In genomic region chr1:29156543-29157268, GRCh38 we compare ENCODE assay signal across 15 cellular contexts. TPM values are rescaled to one million over a fixed set of nuclear protein-coding genes. Genes with fewer than 3 reads are reported as not detected.
DNase-seq lines count a peak whose midpoint lies in the region; ATAC-seq, FAIRE-seq and TF ChIP-seq lines count a peak whose summit lies in the region.
"Had no signal": no experiment of that assay in that cellular context is flagged by ENCODE, and none has a peak within 500 bp of the region (broad histone marks: within the 10 kb centered on the region; RNA-seq: fewer than 3 reads in every experiment).

No MANE protein-coding gene starts in this region.

- H3K36me3 Mint-ChIP-seq in brain = peaks cover 87% of the 10 kb centered on the region

- no peak overlapping the region for H3K18ac ChIP-seq in IMR-90 (ENCODE audit: low read depth, low read length)

- peak overlapping the region; percentile 38 for H3K23ac ChIP-seq in IMR-90 (ENCODE audit: low read depth, low read length)

- no peaks in the 10 kb centered on the region for H3K27me3 ChIP-seq in IMR-90 (ENCODE audit: control insufficient read depth, insufficient read depth, low read length)
- H3K27me3 ChIP-seq: SJSA1 had no signal

- peaks cover 64% of the 10 kb centered on the region for H3K36me3 ChIP-seq in IMR-90 (ENCODE audit: control insufficient read depth, insufficient read depth, low read length)

- BruUV-seq in IMR-90 (replicated peaks; lab: Mats Ljungman, UMichigan) = no TSS peak

- H3K9me3 ChIP-seq in IMR-90 (ENCODE audit: control insufficient read depth, insufficient read depth, low read length) = no peaks in the 10 kb centered on the region
- H3K9me3 ChIP-seq: SJSA1 had no signal

- H3K9ac ChIP-seq in IMR-90 (ENCODE audit: low read depth, low read length) = no peak overlapping the region
- H3K9ac ChIP-seq: KMS-11 had no signal

- H3K4ac ChIP-seq in IMR-90 (ENCODE audit: low read depth, low read length) = no peak overlapping the region

- TF ChIP-seq CTCF in IMR-90 (conservative IDR thresholded peaks at IDR 0.05; ENCODE audit: low read depth, low read length) (no peak), brain (conservative IDR thresholded peaks at IDR 0.05) (no peak), retinal pigment epithelial cell (conservative IDR thresholded peaks at IDR 0.05; ENCODE audit: low read depth, low read length) (no peak)

- peaks cover 13% of the 10 kb centered on the region for H3K9me1 ChIP-seq in IMR-90 (ENCODE audit: insufficient read depth, low read length)

- H3K4me1 Mint-ChIP-seq in brain = peaks cover 15% of the 10 kb centered on the region

- H3K56ac ChIP-seq in IMR-90 (ENCODE audit: extremely low read depth, insufficient read depth, low read length) = no peak overlapping the region

- in situ Hi-C loops in IMR-90 (cut with MboI; ENCODE audit: low sequenced_read_pairs) = no loop called here

- H2AFZ ChIP-seq in IMR-90 (replicated peaks; ENCODE audit: low read length, poor library complexity) = no peak overlapping the region

- H3K4me2 ChIP-seq in IMR-90 (ENCODE audit: low read depth, low read length) = no peak overlapping the region
- H3K4me2 ChIP-seq: KMS-11 had no signal

- H3K9me3 Mint-ChIP-seq in brain = no peaks in the 10 kb centered on the region
- H3K9me3 Mint-ChIP-seq: activated CD4-positive, alpha-beta memory T cell treated with anti-CD3 and anti-CD28 coated beads, Interleukin-2, amount 10 ng/mL, durations not matched to agents 7 days and 5 days; activated naive CD8-positive, alpha-beta T cell treated with anti-CD3 and anti-CD28 coated beads, Interleukin-2, amount 10 ng/mL, durations not matched to agents 7 days and 5 days had no signal

- no peaks in the 10 kb centered on the region for H3K27me3 Mint-ChIP-seq in brain
- H3K27me3 Mint-ChIP-seq: activated CD4-positive, alpha-beta memory T cell treated with anti-CD3 and anti-CD28 coated beads, Interleukin-2, amount 10 ng/mL, durations not matched to agents 7 days and 5 days; activated naive CD8-positive, alpha-beta T cell treated with anti-CD3 and anti-CD28 coated beads, Interleukin-2, amount 10 ng/mL, durations not matched to agents 7 days and 5 days had no signal

- peak overlapping the region; percentile 3; the same call in 1 of the 2 replicates for H3K27ac ChIP-seq in IMR-90 (ENCODE audit: insufficient read depth, low read length)
- no peak overlapping the region for H3K27ac ChIP-seq in substantia nigra (ENCODE audit: low read depth, low read length, poor library complexity, severe bottlenecking)
- H3K27ac ChIP-seq: KMS-11, SJSA1, skin epidermis had no signal

- peak; percentile 49 for DNase-seq in IMR-90
- peak; percentile 92 for DNase-seq in retinal pigment epithelial cell (ENCODE audit: low read depth)
- DNase-seq in mucosa of gallbladder (ENCODE audit: low spot score) = no peak
- no peak for DNase-seq in NCI-H1694 (lab: John Stamatoyannopoulos, UW)
- no peak for DNase-seq in substantia nigra (lab: John Stamatoyannopoulos, UW)
- DNase-seq in HTR-8/SVneo (ENCODE audit: insufficient read length, low spot score) = no peak
- DNase-seq: activated CD4-positive, alpha-beta memory T cell treated with anti-CD3 and anti-CD28 coated beads, Interleukin-2, amount 10 ng/mL, durations not matched to agents 7 days and 5 days; activated naive CD8-positive, alpha-beta T cell treated with anti-CD3 and anti-CD28 coated beads, Interleukin-2, amount 10 ng/mL, durations not matched to agents 7 days and 5 days; NCI-H345 had no signal

- peaks cover 32% of the 10 kb centered on the region for H4K20me1 ChIP-seq in IMR-90 (ENCODE audit: insufficient read depth, low read length)

- H3K4me3 ChIP-seq in IMR-90 (ENCODE audit: insufficient read depth, low read depth, low read length) (no peak overlapping the region), retinal pigment epithelial cell (ENCODE audit: low read length) (no peak overlapping the region)
- H3K4me3 ChIP-seq: SJSA1, skin epidermis had no signal

- no peak overlapping the region for H4K5ac ChIP-seq in IMR-90 (ENCODE audit: low read depth, low read length)

- peaks cover 34 to 64% of the 10 kb centered on the region in 2 experiments for H3K79me1 ChIP-seq in IMR-90 (ENCODE audit: low read depth in 1 of 2, low read length in 2 of 2)

- peak overlapping the region in 2 of 5 experiments; percentile 2 to 62 for H3K4me3 Mint-ChIP-seq in brain
- H3K4me3 Mint-ChIP-seq: activated CD4-positive, alpha-beta memory T cell treated with anti-CD3 and anti-CD28 coated beads, Interleukin-2, amount 10 ng/mL, durations not matched to agents 7 days and 5 days; activated naive CD8-positive, alpha-beta T cell treated with anti-CD3 and anti-CD28 coated beads, Interleukin-2, amount 10 ng/mL, durations not matched to agents 7 days and 5 days had no signal

- 0 out of 2 replicates have a peak overlapping the region, but pooled peaks have one; percentile 36 for H3K14ac ChIP-seq in IMR-90 (replicated peaks; ENCODE audit: low read depth, low read length)

- peak; percentile 42 for ATAC-seq in IMR-90 (ENCODE audit: low read depth)
- ATAC-seq: esophagus mucosa had no signal

- H2BK15ac ChIP-seq in IMR-90 (ENCODE audit: low read depth, low read length) = no peak overlapping the region

- H2BK120ac ChIP-seq in IMR-90 (ENCODE audit: low read depth, low read length) = no peak overlapping the region

- no peak overlapping the region for H2AK5ac ChIP-seq in IMR-90 (ENCODE audit: low read depth, low read length)

- no peak overlapping the region for H4K91ac ChIP-seq in IMR-90 (ENCODE audit: insufficient read depth, low read depth, low read length)

- intact Hi-C loops in IMR-90 (cut with micrococcal nuclease) = no loop called here

- no peaks in the 10 kb centered on the region for H3K4me1 ChIP-seq in IMR-90 (ENCODE audit: control insufficient read depth, insufficient read depth, low read length)
- H3K4me1 ChIP-seq: SJSA1 had no signal

- no peak overlapping the region for H2AK9ac ChIP-seq in IMR-90 (replicated peaks; ENCODE audit: low read depth, low read length, poor library complexity)

- peak overlapping the region; percentile 9 to 89 (median 62) for H3K27ac Mint-ChIP-seq in brain
- H3K27ac Mint-ChIP-seq: activated CD4-positive, alpha-beta memory T cell treated with anti-CD3 and anti-CD28 coated beads, Interleukin-2, amount 10 ng/mL, durations not matched to agents 7 days and 5 days; activated naive CD8-positive, alpha-beta T cell treated with anti-CD3 and anti-CD28 coated beads, Interleukin-2, amount 10 ng/mL, durations not matched to agents 7 days and 5 days had no signal

- WGBS in IMR-90 (ENCODE audit: extremely low coverage in 2 of 2, insufficient read length in 1 of 2), 2 experiments = no CpG with 5 or more reads among the region's 10 CpGs

- dilution Hi-C loops in IMR-90 (cut with HindIII; ENCODE audit: low sequenced_read_pairs, unreplicated experiment) = no loop called here

- FAIRE-seq in islet of Langerhans (lab: Jason Lieb, UNC) (peak; percentile 45), HTR-8/SVneo (lab: Jason Lieb, UNC) (no peak)

- no peak for TF ChIP-seq RAD21 in IMR-90 (IDR thresholded peaks at IDR 0.05; ENCODE audit: low read length)

- CTCF ChIA-PET in IMR-90 (lab: Yijun Ruan, JAX) = interaction anchor here (0.6 kb wide), 1 partner anchor 1574 kb away, joined by 6 read pairs; no protein-coding TSS in a partner anchor

- peak overlapping the region; percentile 5 for H2BK5ac ChIP-seq in IMR-90 (ENCODE audit: low read depth, low read length, poor library complexity, severe bottlenecking)

- H2BK20ac ChIP-seq in IMR-90 (ENCODE audit: low read depth, low read length) = no peak overlapping the region

- POLR2A ChIA-PET in IMR-90 (lab: Charles Lee; ENCODE audit: unreplicated experiment) = interaction anchor here (0.7 kb wide), 1 partner anchor 91 kb away, joined by 4 read pairs; no protein-coding TSS in a partner anchor

- H4K8ac ChIP-seq in IMR-90 (ENCODE audit: low read depth in 2 of 2, low read length in 2 of 2) = peak overlapping the region in 1 of 2 experiments; percentile 54; a peak in 1 of 4 replicates

- TF ChIP-seq POLR2A in IMR-90 (IDR thresholded peaks at IDR 0.05; ENCODE audit: low read depth, low read length) = no peak

TF ChIP-seq in IMR-90, 13 proteins besides CTCF, POLR2A, EP300 and RAD21:
- no peak for TF ChIP-seq CHD1 (IDR thresholded peaks at IDR 0.05; ENCODE audit: low read depth, low read length)
- TF ChIP-seq MAFK (IDR thresholded peaks at IDR 0.05; ENCODE audit: low read depth, low read length) = peak; percentile 53

RNA-seq across cellular contexts. Expression of gene SRSF4, which starts 25.0 kb away (rescaled TPM):
- total RNA-seq in IMR-90 (2012; rRNA removed) (20.8 and 38.6 TPM in 2 replicates), mucosa of gallbladder (78.0 TPM)
- polyA plus RNA-seq in IMR-90 (2012; rRNA removed) (37.8 and 48.5 TPM in 2 replicates), brain (ENCODE audit: insufficient read depth, low read depth, low replicate concordance) (132 TPM)
- 20.4 and 21.2 TPM in 2 replicates for polyA plus RNA-seq in IMR-90 (2012; cell fraction: cytosol; rRNA removed)
- 75.0 and 295 TPM in 2 replicates for polyA plus RNA-seq in IMR-90 (2012; cell fraction: nucleus; rRNA removed; ENCODE audit: low replicate concordance)

RNA-seq across cellular contexts. Expression of gene TMEM200B, which starts 33.0 kb away (rescaled TPM):
- 4.2 and 4.8 TPM in 2 replicates for total RNA-seq in IMR-90 (2012; rRNA removed)
- 4.6 and 6.2 TPM in 2 replicates for polyA plus RNA-seq in IMR-90 (2012; rRNA removed)
- 3.8 and 6.7 TPM in 2 replicates for polyA plus RNA-seq in IMR-90 (2012; cell fraction: cytosol; rRNA removed)
- 7.2 and 8.6 TPM in 2 replicates for polyA plus RNA-seq in IMR-90 (2012; cell fraction: nucleus; rRNA removed; ENCODE audit: low replicate concordance)
- polyA plus RNA-seq in brain (ENCODE audit: insufficient read depth, low read depth, low replicate concordance) = 0.78 TPM
- 8.5 TPM for total RNA-seq in mucosa of gallbladder
- total RNA-seq: activated CD4-positive, alpha-beta memory T cell treated with anti-CD3 and anti-CD28 coated beads, Interleukin-2, amount 10 ng/mL, durations not matched to agents 7 days and 5 days; activated naive CD8-positive, alpha-beta T cell treated with anti-CD3 and anti-CD28 coated beads, Interleukin-2, amount 10 ng/mL, durations not matched to agents 7 days and 5 days had no signal

Comparison
In these comparisons a context has a peak if more than half of its experiments do, and no peak if none do; other contexts are left out.
1. DNase-seq: peak in IMR-90 (single experiment) and retinal pigment epithelial cell (single experiment); none in mucosa of gallbladder (single experiment), NCI-H1694 (single experiment), substantia nigra (0 of 49) and HTR-8/SVneo (single experiment).